Comparison of ENCODE assay signal across 28 cellular contexts in genomic region chr20:61889659-61890058, GRCh38.
"Had no signal": no experiment of that assay in that cellular context is flagged by ENCODE, and none has a peak within 500 bp of the region (broad histone marks: within the 10 kb centered on the region; RNA-seq: fewer than 3 reads in every experiment).

No MANE protein-coding gene starts in this region.

- H3K4me1 ChIP-seq: adrenal gland, body of pancreas had no signal

- H3K4me3 ChIP-seq: adrenal gland, body of pancreas, cardiac muscle cell, coronary artery, dorsolateral prefrontal cortex had no signal

- H3K36me3 ChIP-seq: adrenal gland, cardiac muscle cell had no signal

- DNase-seq: activated CD4-positive, alpha-beta memory T cell treated with anti-CD3 and anti-CD28 coated beads for 36 hours; activated CD4-positive, alpha-beta T cell treated with anti-CD3 and anti-CD28 coated beads for 36 hours; activated CD4-positive, alpha-beta T cell treated with anti-CD3 and anti-CD28 coated beads, Interleukin-2, amount 10 ng/mL, durations not matched to agents 24 days and 14 days; activated CD4-positive, CD25-positive, alpha-beta regulatory T cell; activated CD4-positive, CD25-positive, alpha-beta regulatory T cell treated with anti-CD3 and anti-CD28 coated beads, Interleukin-2, amount 50 U/mL, for 72 hours; activated CD8-positive, alpha-beta memory T cell treated with anti-CD3 and anti-CD28 coated beads, Interleukin-2, amount 10 ng/mL, durations not matched to agents 7 days and 5 days; activated CD8-positive, alpha-beta memory T cell treated with anti-CD3 and anti-CD28 coated beads, Interleukin-2, amount 50 U/mL, for 4 hours; activated CD8-positive, alpha-beta T cell treated with anti-CD3 and anti-CD28 coated beads, Interleukin-2, amount 10 ng/mL, durations not matched to agents 7 days and 5 days; activated effector memory CD4-positive, alpha-beta T cell treated with anti-CD3 and anti-CD28 coated beads, Interleukin-2, amount 50 U/mL, for 16 hours; activated naive CD4-positive, alpha-beta T cell treated with anti-CD3 and anti-CD28 coated beads, Interleukin-2, amount 10 ng/mL, durations not matched to agents 7 days and 5 days; activated T-cell treated with anti-CD3 and anti-CD28 coated beads, Interleukin-2, amount 50 U/mL, for 1 hour; activated T-cell treated with anti-CD3 and anti-CD28 coated beads, Interleukin-2, amount 50 U/mL, for 48 hours; adrenal gland; amygdala; aorta; body of pancreas; central memory CD4-positive, alpha-beta T cell; dorsolateral prefrontal cortex; effector memory CD4-positive, alpha-beta T cell; endodermal cell; foreskin fibroblast; head of caudate nucleus; T-helper 2 cell had no signal

- FAIRE-seq: frontal cortex had no signal

- H3K9me3 ChIP-seq: adrenal gland, body of pancreas had no signal

- ATAC-seq: activated CD4-positive, alpha-beta T cell treated with anti-CD3 and anti-CD28 coated beads for 36 hours; activated CD8-positive, alpha-beta memory T cell treated with anti-CD3 and anti-CD28 coated beads, Interleukin-2, amount 10 ng/mL, durations not matched to agents 7 days and 5 days; activated CD8-positive, alpha-beta T cell treated with anti-CD3 and anti-CD28 coated beads, Interleukin-2, amount 10 ng/mL, durations not matched to agents 7 days and 5 days; activated naive CD4-positive, alpha-beta T cell treated with anti-CD3 and anti-CD28 coated beads, Interleukin-2, amount 50 U/mL, for 72 hours; body of pancreas; esophagus mucosa had no signal

- H3K27me3 ChIP-seq: adrenal gland, body of pancreas, cardiac muscle cell, dorsolateral prefrontal cortex had no signal

- H3K27ac ChIP-seq: adrenal gland, body of pancreas, cardiac muscle cell, coronary artery, dorsolateral prefrontal cortex had no signal
